ENCODE assay signal across 2 cellular contexts in the genomic region with DNA sequence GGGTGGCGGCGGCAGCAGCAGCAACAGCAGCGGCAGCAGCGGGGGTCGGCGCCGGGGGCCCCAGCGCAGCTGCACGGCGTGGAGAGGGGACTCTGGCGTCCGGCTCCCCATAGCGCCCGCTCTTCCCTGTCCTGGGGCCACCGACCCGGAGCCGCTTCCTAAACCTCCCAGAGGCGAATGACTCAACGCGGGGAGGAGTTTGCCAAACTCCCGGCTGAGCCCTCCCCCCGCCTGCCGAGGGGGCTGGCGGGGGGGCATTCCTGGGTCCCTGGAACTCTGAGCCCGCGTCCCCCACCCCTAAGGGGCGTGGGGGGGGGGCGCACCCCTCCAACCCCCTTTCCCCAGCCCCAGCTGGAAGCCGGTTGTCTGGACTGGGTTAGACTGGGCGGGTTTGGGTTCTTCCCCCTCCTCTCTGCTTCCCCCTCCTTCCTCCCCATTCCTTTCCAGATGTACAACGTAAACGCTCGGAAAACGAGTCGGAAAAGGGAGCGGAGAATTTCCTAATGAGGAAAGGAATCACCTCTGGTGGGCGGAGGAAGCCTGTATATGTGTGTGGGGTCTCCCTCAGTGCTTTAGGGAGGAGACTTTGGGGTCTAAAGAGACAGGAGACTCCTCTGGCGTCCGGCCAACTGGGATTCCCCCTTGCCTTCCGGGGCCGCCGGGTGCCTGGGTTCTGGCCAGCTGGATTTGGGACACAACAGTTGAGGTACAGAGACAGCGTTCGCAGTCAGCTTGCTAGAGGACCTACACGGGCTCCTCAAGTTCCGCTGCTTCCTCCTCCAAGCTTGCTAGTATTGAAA.
TF ChIP-seq lines count a peak whose summit lies in the region.

TSS of gene ITGA5 (minus strand) at position 179 of the 800 bp plus-strand sequence. CDS start at position 111, 68 bp downstream.

TF ChIP-seq in SK-N-SH, 30 proteins besides CTCF, POLR2A, EP300 and RAD21 (continued from another document):
- TF ChIP-seq RFX5 (IDR thresholded peaks at IDR 0.05; ENCODE audit: low read length) (no peak), TCF12 (IDR thresholded peaks at IDR 0.05) (no peak), RCOR1 (IDR thresholded peaks at IDR 0.05; ENCODE audit: low read length) (no peak), USF2 (IDR thresholded peaks at IDR 0.05; ENCODE audit: borderline replicate concordance, low read depth, low read length) (no peak), NFIC (IDR thresholded peaks at IDR 0.05; ENCODE audit: borderline replicate concordance) (peak; percentile 65), ELF1 (IDR thresholded peaks at IDR 0.05) (0 out of 2 replicates have a peak, but pooled peaks have one; percentile 21)
- TF ChIP-seq, protein P1, sequence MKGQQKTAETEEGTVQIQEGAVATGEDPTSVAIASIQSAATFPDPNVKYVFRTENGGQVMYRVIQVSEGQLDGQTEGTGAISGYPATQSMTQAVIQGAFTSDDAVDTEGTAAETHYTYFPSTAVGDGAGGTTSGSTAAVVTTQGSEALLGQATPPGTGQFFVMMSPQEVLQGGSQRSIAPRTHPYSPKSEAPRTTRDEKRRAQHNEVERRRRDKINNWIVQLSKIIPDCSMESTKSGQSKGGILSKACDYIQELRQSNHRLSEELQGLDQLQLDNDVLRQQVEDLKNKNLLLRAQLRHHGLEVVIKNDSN (IDR thresholded peaks at IDR 0.05; ENCODE audit: borderline replicate concordance, low read depth), result no peak

TF ChIP-seq in GM12878, 131 proteins besides CTCF, POLR2A, EP300 and RAD21 (continued from another document):
- no peak for TF ChIP-seq MXI1 (IDR thresholded peaks at IDR 0.05; ENCODE audit: low read depth, low read length)
- no peak for TF ChIP-seq FOXM1 (IDR thresholded peaks at IDR 0.05; ENCODE audit: low read depth, low read length)
- TF ChIP-seq NFYA (IDR thresholded peaks at IDR 0.05; ENCODE audit: borderline replicate concordance, low read depth, low read length), result no peak
- TF ChIP-seq SIN3A (IDR thresholded peaks at IDR 0.05; ENCODE audit: low read depth, low read length), result no peak
- no peak for TF ChIP-seq TCF12 (IDR thresholded peaks at IDR 0.05; ENCODE audit: low read depth, low read length)
- no peak for TF ChIP-seq BHLHE40 (IDR thresholded peaks at IDR 0.05; ENCODE audit: borderline replicate concordance in 1 of 2, low read depth in 2 of 2, low read length in 1 of 2)
- peak; percentile 96 for TF ChIP-seq SUZ12 (IDR thresholded peaks at IDR 0.05; ENCODE audit: unreplicated experiment)
- no peak for TF ChIP-seq KDM1A (IDR thresholded peaks at IDR 0.05; ENCODE audit: borderline replicate concordance)
- TF ChIP-seq SREBF2 (IDR thresholded peaks at IDR 0.05; ENCODE audit: low read length), result no peak
- no peak for TF ChIP-seq CBX5 (IDR thresholded peaks at IDR 0.05; ENCODE audit: low read depth)
- no peak for TF ChIP-seq HDAC6 (IDR thresholded peaks at IDR 0.05; ENCODE audit: unreplicated experiment)
- peak; percentile 34 for TF ChIP-seq NR2F1 (conservative IDR thresholded peaks at IDR 0.05)
- TF ChIP-seq, protein P2, sequence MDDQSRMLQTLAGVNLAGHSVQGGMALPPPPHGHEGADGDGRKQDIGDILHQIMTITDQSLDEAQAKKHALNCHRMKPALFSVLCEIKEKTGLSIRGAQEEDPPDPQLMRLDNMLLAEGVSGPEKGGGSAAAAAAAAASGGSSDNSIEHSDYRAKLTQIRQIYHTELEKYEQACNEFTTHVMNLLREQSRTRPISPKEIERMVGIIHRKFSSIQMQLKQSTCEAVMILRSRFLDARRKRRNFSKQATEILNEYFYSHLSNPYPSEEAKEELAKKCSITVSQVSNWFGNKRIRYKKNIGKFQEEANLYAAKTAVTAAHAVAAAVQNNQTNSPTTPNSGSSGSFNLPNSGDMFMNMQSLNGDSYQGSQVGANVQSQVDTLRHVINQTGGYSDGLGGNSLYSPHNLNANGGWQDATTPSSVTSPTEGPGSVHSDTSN (IDR thresholded peaks at IDR 0.05; ENCODE audit: insufficient replicate concordance, low read depth, low read length), result no peak
- TF ChIP-seq MYB (IDR thresholded peaks at IDR 0.05; ENCODE audit: borderline replicate concordance, low read depth, low read length), result no peak
- TF ChIP-seq ZBTB4 (CRISPR knock-in tag; IDR thresholded peaks at IDR 0.05), result no peak
- TF ChIP-seq SIX5 (IDR thresholded peaks at IDR 0.05; ENCODE audit: low read depth, low read length, severe bottlenecking), result no peak
- TF ChIP-seq, protein P3, sequence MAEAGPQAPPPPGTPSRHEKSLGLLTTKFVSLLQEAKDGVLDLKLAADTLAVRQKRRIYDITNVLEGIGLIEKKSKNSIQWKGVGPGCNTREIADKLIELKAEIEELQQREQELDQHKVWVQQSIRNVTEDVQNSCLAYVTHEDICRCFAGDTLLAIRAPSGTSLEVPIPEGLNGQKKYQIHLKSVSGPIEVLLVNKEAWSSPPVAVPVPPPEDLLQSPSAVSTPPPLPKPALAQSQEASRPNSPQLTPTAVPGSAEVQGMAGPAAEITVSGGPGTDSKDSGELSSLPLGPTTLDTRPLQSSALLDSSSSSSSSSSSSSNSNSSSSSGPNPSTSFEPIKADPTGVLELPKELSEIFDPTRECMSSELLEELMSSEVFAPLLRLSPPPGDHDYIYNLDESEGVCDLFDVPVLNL (IDR thresholded peaks at IDR 0.05; ENCODE audit: low read depth, low read length), result no peak
- TF ChIP-seq, protein P1 (IDR thresholded peaks at IDR 0.05; ENCODE audit: borderline replicate concordance, extremely low read length, insufficient read depth, low read depth, low read length), result no peak
- no peak for TF ChIP-seq CREB1 (IDR thresholded peaks at IDR 0.05; ENCODE audit: low read depth)
- TF ChIP-seq, protein P4, sequence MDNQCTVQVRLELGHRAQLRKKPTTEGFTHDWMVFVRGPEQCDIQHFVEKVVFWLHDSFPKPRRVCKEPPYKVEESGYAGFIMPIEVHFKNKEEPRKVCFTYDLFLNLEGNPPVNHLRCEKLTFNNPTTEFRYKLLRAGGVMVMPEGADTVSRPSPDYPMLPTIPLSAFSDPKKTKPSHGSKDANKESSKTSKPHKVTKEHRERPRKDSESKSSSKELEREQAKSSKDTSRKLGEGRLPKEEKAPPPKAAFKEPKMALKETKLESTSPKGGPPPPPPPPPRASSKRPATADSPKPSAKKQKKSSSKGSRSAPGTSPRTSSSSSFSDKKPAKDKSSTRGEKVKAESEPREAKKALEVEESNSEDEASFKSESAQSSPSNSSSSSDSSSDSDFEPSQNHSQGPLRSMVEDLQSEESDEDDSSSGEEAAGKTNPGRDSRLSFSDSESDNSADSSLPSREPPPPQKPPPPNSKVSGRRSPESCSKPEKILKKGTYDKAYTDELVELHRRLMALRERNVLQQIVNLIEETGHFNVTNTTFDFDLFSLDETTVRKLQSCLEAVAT (IDR thresholded peaks at IDR 0.05), result 0 out of 2 replicates have a peak, but pooled peaks have one; percentile 39
